10 cellular contexts compared by ENCODE assay signal in genomic region chr16:23679986-23680336, GRCh38. TPM values are rescaled to one million over a fixed set of nuclear protein-coding genes. Genes with fewer than 3 reads are reported as not detected.
DNase-seq lines count a peak whose midpoint lies in the region; ATAC-seq, FAIRE-seq and TF ChIP-seq lines count a peak whose summit lies in the region.
"Had no signal": no experiment of that assay in that cellular context is flagged by ENCODE, and none has a peak within 500 bp of the region (broad histone marks: within the 10 kb centered on the region; RNA-seq: fewer than 3 reads in every experiment).

No MANE protein-coding gene starts in this region.

- H3K4me1 ChIP-seq in OCI-LY1 (ENCODE audit: insufficient read depth, low read length, severe bottlenecking) (peaks cover 27% of the 10 kb centered on the region), osteoblast (ENCODE audit: insufficient read depth, low read length) (peaks cover 42% of the 10 kb centered on the region), kidney (ENCODE audit: control insufficient read depth in 1 of 2, insufficient read depth in 1 of 2, low read depth in 1 of 2, low read length in 2 of 2) (peaks cover 0 to 7% of the 10 kb centered on the region in 2 donors)

- no peaks in the 10 kb centered on the region for H3K9me2 ChIP-seq in OCI-LY1 (ENCODE audit: low read depth, low read length)

- peak; percentile 21 for DNase-seq in DMS 273 (lab: John Stamatoyannopoulos, UW; ENCODE audit: unreplicated experiment)
- no peak for DNase-seq in DMS 273 treated with DMSO at 0.1 percent for 48 hours (lab: John Stamatoyannopoulos, UW)
- no peak for DNase-seq in effector memory CD8-positive, alpha-beta T cell
- DNase-seq in osteoblast (ENCODE audit: insufficient read length, low spot score, missing footprints) = no peak
- no peak for DNase-seq in kidney
- DNase-seq: 8988T, left cardiac atrium had no signal

- no peaks in the 10 kb centered on the region for H3K9me3 Mint-ChIP-seq in effector memory CD8-positive, alpha-beta T cell

- peak overlapping the region; percentile 98 for H3K4me2 ChIP-seq in OCI-LY1 (ENCODE audit: low read length)
- H3K4me2 ChIP-seq in osteoblast (ENCODE audit: insufficient read depth, low read length) = peak overlapping the region; percentile 85

- FAIRE-seq in kidney (lab: Jason Lieb, UNC) = no peak

- H3K9ac ChIP-seq in OCI-LY1 (ENCODE audit: low read length) = peak overlapping the region; percentile 83
- H3K9ac ChIP-seq in kidney (ENCODE audit: low read length in 2 of 2) = no peak overlapping the region

- H2AFZ ChIP-seq in OCI-LY1 (ENCODE audit: low read length) = no peak overlapping the region
- no peak overlapping the region for H2AFZ ChIP-seq in osteoblast (ENCODE audit: low read length)

- ATAC-seq in effector memory CD8-positive, alpha-beta T cell (replicated peaks) = no peak
- ATAC-seq in HG03439 (IDR thresholded peaks at IDR 0.05; ENCODE audit: unreplicated experiment) (no peak), GM21619 (IDR thresholded peaks at IDR 0.05; ENCODE audit: unreplicated experiment) (no peak)

- peaks cover 11% of the 10 kb centered on the region for H3K36me3 Mint-ChIP-seq in effector memory CD8-positive, alpha-beta T cell (ENCODE audit: insufficient read depth)

- peaks cover 56% of the 10 kb centered on the region for H3K36me3 ChIP-seq in OCI-LY1 (ENCODE audit: insufficient read depth, low read length)
- H3K36me3 ChIP-seq in osteoblast (ENCODE audit: insufficient read depth, low read length) = peaks cover 42% of the 10 kb centered on the region
- H3K36me3 ChIP-seq in kidney (ENCODE audit: control insufficient read depth in 1 of 2, insufficient read depth in 2 of 2, low read length in 2 of 2) = peaks cover 5 to 18% of the 10 kb centered on the region in 2 donors

- peaks cover 16 to 18% of the 10 kb centered on the region in 2 donors for H3K4me1 Mint-ChIP-seq in effector memory CD8-positive, alpha-beta T cell (ENCODE audit: low read depth in 2 of 2)

- peaks cover 7 to 8% of the 10 kb centered on the region in 2 donors for H3K27me3 Mint-ChIP-seq in effector memory CD8-positive, alpha-beta T cell

- TF ChIP-seq CTCF in OCI-LY1 (IDR thresholded peaks at IDR 0.05; ENCODE audit: low read length) (no peak), osteoblast (IDR thresholded peaks at IDR 0.05; ENCODE audit: extremely low read depth, low read depth, low read length) (no peak), kidney (IDR thresholded peaks at IDR 0.05; ENCODE audit: borderline replicate concordance, extremely low read depth, insufficient read depth) (no peak)

- H3K27me3 ChIP-seq in OCI-LY1 (ENCODE audit: insufficient read depth, low read length) (no peaks in the 10 kb centered on the region), osteoblast (ENCODE audit: insufficient read depth, low read length) (no peaks in the 10 kb centered on the region)

- no peaks in the 10 kb centered on the region for H3K9me3 ChIP-seq in OCI-LY1 (ENCODE audit: low read length)
- H3K9me3 ChIP-seq in osteoblast (ENCODE audit: low read depth, low read length) = no peaks in the 10 kb centered on the region
- H3K9me3 ChIP-seq in kidney (ENCODE audit: control insufficient read depth in 1 of 2, low read length in 2 of 2) = no peaks in the 10 kb centered on the region

- peak overlapping the region; percentile 83 to 90 for H3K4me3 Mint-ChIP-seq in effector memory CD8-positive, alpha-beta T cell

- H4K20me1 ChIP-seq in OCI-LY1 (ENCODE audit: insufficient read depth, low read length) (no peaks in the 10 kb centered on the region), osteoblast (ENCODE audit: insufficient read depth, low read length) (peaks cover 27% of the 10 kb centered on the region)

- H3K79me2 ChIP-seq in OCI-LY1 (ENCODE audit: insufficient read depth, low read length) (peaks cover 29% of the 10 kb centered on the region), osteoblast (ENCODE audit: insufficient read depth, low read length) (peaks cover 50% of the 10 kb centered on the region)

- intact Hi-C loops in kidney (cut with DNase I) = no loop called here

- no peaks in the 10 kb centered on the region for H3F3A ChIP-seq in OCI-LY1 (ENCODE audit: insufficient read depth, low read length)

- peak overlapping the region; percentile 76 for H3K4me3 ChIP-seq in OCI-LY1 (ENCODE audit: low read depth, low read length, poor library complexity, severe bottlenecking)
- peak overlapping the region; percentile 75 for H3K4me3 ChIP-seq in osteoblast (ENCODE audit: insufficient read depth, low read length)
- H3K4me3 ChIP-seq in kidney (ENCODE audit: low read length in 2 of 2) = no peak overlapping the region

- no peak overlapping the region for H3K27ac Mint-ChIP-seq in effector memory CD8-positive, alpha-beta T cell

- H3K27ac ChIP-seq in OCI-LY1 (ENCODE audit: low read depth, low read length, poor library complexity, severe bottlenecking) = peak overlapping the region; percentile 54
- peak overlapping the region; percentile 87 for H3K27ac ChIP-seq in osteoblast (ENCODE audit: low read depth, low read length)
- H3K27ac ChIP-seq in kidney (ENCODE audit: low read depth in 2 of 2, low read length in 2 of 2) = no peak overlapping the region

RNA-seq across cellular contexts. Expression of gene PLK1, which starts 1.3 kb away (rescaled TPM):
- total RNA-seq in osteoblast (2.2 and 3.5 TPM in 2 replicates), kidney (2.5 TPM)
- polyA plus RNA-seq in kidney (ENCODE audit: insufficient read depth, low read depth, low replicate concordance) = 0.71 TPM

RNA-seq across cellular contexts. Expression of gene ERN2, which starts 33.1 kb away (rescaled TPM):
- total RNA-seq in osteoblast (0.29 TPM in 1 of 2 replicates, not detected in the other), kidney (not detected)
- not detected for polyA plus RNA-seq in kidney (ENCODE audit: insufficient read depth, low read depth, low replicate concordance)

RNA-seq across cellular contexts. Expression of gene DCTN5, which starts 38.7 kb away (rescaled TPM):
- total RNA-seq in osteoblast (35.4 and 35.5 TPM in 2 replicates), kidney (60.5 TPM)
- polyA plus RNA-seq in kidney (ENCODE audit: insufficient read depth, low read depth, low replicate concordance) = 36.5 TPM

RNA-seq across cellular contexts. Expression of gene PALB2, which starts 38.9 kb away (rescaled TPM):
- 14.8 and 15.9 TPM in 2 replicates for total RNA-seq in osteoblast
- 11.7 TPM for total RNA-seq in kidney
- polyA plus RNA-seq in kidney (ENCODE audit: insufficient read depth, low read depth, low replicate concordance) = 5.7 TPM

Comparison
In these comparisons a context has a peak if more than half of its experiments do, and no peak if none do; other contexts are left out.
1. H3K27ac ChIP-seq: peak in OCI-LY1 (single experiment) and osteoblast (single experiment); none in kidney (0 of 2).
2. H3K4me3 ChIP-seq: peak in OCI-LY1 (single experiment) and osteoblast (single experiment); none in kidney (0 of 2).